ENCODE assay signal across 22 cellular contexts in genomic region chr11:32427935-32428664, GRCh38. TPM values are rescaled to one million over a fixed set of nuclear protein-coding genes. Genes with fewer than 3 reads are reported as not detected.
A peak's percentile ranks its signal among the peaks of the same experiment; 100 is the strongest.
DNase-seq lines count a peak whose midpoint lies in the region; ATAC-seq and TF ChIP-seq lines count a peak whose summit lies in the region.
"Had no signal": no experiment of that assay in that cellular context is flagged by ENCODE, and none has a peak within 500 bp of the region (broad histone marks: within the 10 kb centered on the region; RNA-seq: fewer than 3 reads in every experiment).

No MANE protein-coding gene starts in this region.

- intact Hi-C loops in heart left ventricle (cut with DNase I) (loop anchor here in 1 of 10 donors (5.0 kb wide), 1 partner anchor 41 kb away; no protein-coding TSS in a partner anchor), left ventricle myocardium inferior (cut with micrococcal nuclease) (no loop called here), vagina (cut with DNase I) (no loop called here)

- 38 to 58% (median 56%) methylated on average over 36 to 41 of the region's 41 CpGs for WGBS in heart left ventricle, 4 donors

- TF ChIP-seq CTCF in heart left ventricle (IDR thresholded peaks at IDR 0.05) (no peak), left ventricle myocardium inferior (IDR thresholded peaks at IDR 0.05; ENCODE audit: borderline replicate concordance) (no peak), nephron (IDR thresholded peaks at IDR 0.05; ENCODE audit: unreplicated experiment in 3 of 3) (no peak), vagina (IDR thresholded peaks at IDR 0.05) (no peak)

- H3K9me3 Mint-ChIP-seq in nephron = peaks cover 2% of the 10 kb centered on the region
- H3K9me3 Mint-ChIP-seq in stimulated activated effector memory CD8-positive, alpha-beta T cell treated with anti-CD3 and anti-CD28 coated beads, Interleukin-12 subunit alpha, Interleukin-12 subunit beta, amount 100 ng/mL, for 72 hours = no peaks in the 10 kb centered on the region

- ATAC-seq in heart left ventricle = no peak
- ATAC-seq in stimulated activated effector memory CD8-positive, alpha-beta T cell treated with anti-CD3 and anti-CD28 coated beads, Interleukin-12 subunit alpha, Interleukin-12 subunit beta, amount 100 ng/mL, for 72 hours = no peak
- ATAC-seq: activated CD4-positive, CD25-positive, alpha-beta regulatory T cell treated with anti-CD3 and anti-CD28 coated beads, Interleukin-2, amount 50 U/mL, for 24 hours; left lobe of liver had no signal

- peaks cover 82% of the 10 kb centered on the region for H3K36me3 Mint-ChIP-seq in nephron (ENCODE audit: low read depth)
- no peaks in the 10 kb centered on the region for H3K36me3 Mint-ChIP-seq in stimulated activated effector memory CD8-positive, alpha-beta T cell treated with anti-CD3 and anti-CD28 coated beads, Interleukin-12 subunit alpha, Interleukin-12 subunit beta, amount 100 ng/mL, for 72 hours

- H3K4me3 Mint-ChIP-seq in nephron = peak overlapping the region; percentile 91 to 94 (median 92)
- H3K4me3 Mint-ChIP-seq in stimulated activated effector memory CD8-positive, alpha-beta T cell treated with anti-CD3 and anti-CD28 coated beads, Interleukin-12 subunit alpha, Interleukin-12 subunit beta, amount 100 ng/mL, for 72 hours = no peak overlapping the region

- peaks cover 94% of the 10 kb centered on the region for H3K27me3 Mint-ChIP-seq in nephron (ENCODE audit: low read depth)

- peaks cover 61% of the 10 kb centered on the region for H3K4me1 Mint-ChIP-seq in nephron
- H3K4me1 Mint-ChIP-seq in stimulated activated effector memory CD8-positive, alpha-beta T cell treated with anti-CD3 and anti-CD28 coated beads, Interleukin-12 subunit alpha, Interleukin-12 subunit beta, amount 100 ng/mL, for 72 hours = peaks cover 7% of the 10 kb centered on the region

- H3K36me3 ChIP-seq in heart left ventricle (peaks cover 0 to 4% (median 0%) of the 10 kb centered on the region in 9 donors), left ventricle myocardium inferior (no peaks in the 10 kb centered on the region), vagina (no peaks in the 10 kb centered on the region)
- H3K36me3 ChIP-seq: cardiac muscle cell, Peyer's patch, stomach had no signal

- H3K27ac ChIP-seq in heart left ventricle (peak overlapping the region in 8 of 12 donors; percentile 69 to 91 (median 77)), left ventricle myocardium inferior (replicated peaks) (no peak overlapping the region), vagina (peak overlapping the region; percentile 89)
- H3K27ac ChIP-seq: cardiac muscle cell, Peyer's patch, stomach had no signal

- H3K9me3 ChIP-seq in heart left ventricle = no peaks in the 10 kb centered on the region
- no peaks in the 10 kb centered on the region for H3K9me3 ChIP-seq in left ventricle myocardium inferior (replicated peaks)
- no peaks in the 10 kb centered on the region for H3K9me3 ChIP-seq in vagina
- H3K9me3 ChIP-seq: Peyer's patch had no signal

- H3K27me3 ChIP-seq in heart left ventricle (peaks cover 15 to 91% (median 63%) of the 10 kb centered on the region in 9 donors), left ventricle myocardium inferior (ENCODE audit: low read depth) (peaks cover 99% of the 10 kb centered on the region), vagina (no peaks in the 10 kb centered on the region)

- H3K4me3 ChIP-seq in heart left ventricle (no peak overlapping the region), left ventricle myocardium inferior (no peak overlapping the region), vagina (peak overlapping the region in 1 of 2 donors; percentile 83)
- H3K4me3 ChIP-seq: Peyer's patch, stomach had no signal

- H3K27ac Mint-ChIP-seq in nephron = peak overlapping the region; percentile 95 to 98 (median 97)
- H3K27ac Mint-ChIP-seq in stimulated activated effector memory CD8-positive, alpha-beta T cell treated with anti-CD3 and anti-CD28 coated beads, Interleukin-12 subunit alpha, Interleukin-12 subunit beta, amount 100 ng/mL, for 72 hours = no peak overlapping the region

- TF ChIP-seq POLR2A in heart left ventricle (IDR thresholded peaks at IDR 0.05) (no peak), vagina (IDR thresholded peaks at IDR 0.05) (no peak)

- no peak for DNase-seq in heart left ventricle
- no peak for DNase-seq in left ventricle myocardium inferior
- peak; percentile 67 for DNase-seq in ecto neural progenitor cell (ENCODE audit: low spot score)
- DNase-seq in vagina (ENCODE audit: extremely low spot score in 2 of 2) = no peak
- no peak for DNase-seq in GF-D8 (lab: John Stamatoyannopoulos, UW)
- DNase-seq in iPS-NIHi7 (ENCODE audit: extremely low spot score) = no peak
- no peak for DNase-seq in stimulated activated effector memory CD8-positive, alpha-beta T cell treated with anti-CD3 and anti-CD28 coated beads, Interleukin-12 subunit alpha, Interleukin-12 subunit beta, amount 100 ng/mL, for 72 hours (ENCODE audit: low spot score in 2 of 2)
- DNase-seq: ACHN, dermis blood vessel endothelial cell, DMS 273 treated with DMSO at 0.1 percent for 48 hours, HCEC 1CT, NCI-H187 treated with DMSO at 0.1 percent for 48 hours, NCI-H345, Peyer's patch, stomach, T1000 had no signal

- H3K4me1 ChIP-seq in heart left ventricle = peaks cover 0 to 35% (median 13%) of the 10 kb centered on the region in 12 donors
- H3K4me1 ChIP-seq in left ventricle myocardium inferior = peaks cover 41% of the 10 kb centered on the region
- peaks cover 28% of the 10 kb centered on the region for H3K4me1 ChIP-seq in vagina
- H3K4me1 ChIP-seq: Peyer's patch had no signal

RNA-seq across cellular contexts. Expression of gene WT1, which starts 7.2 kb away (rescaled TPM):
- 10 to 100 TPM in 1 of 9 donors, 1 to 10 TPM in 8; 1.3 to 16.6 (median 2.9) TPM for total RNA-seq in heart left ventricle
- polyA plus RNA-seq in heart left ventricle = 1 to 10 TPM; 1.0 to 1.2 TPM
- total RNA-seq in left ventricle myocardium inferior = 2.0 TPM
- total RNA-seq in vagina = 32.7 TPM
- total RNA-seq: dermis blood vessel endothelial cell, frontal cortex, left lobe of liver, Peyer's patch had no signal
- polyA plus RNA-seq: CD14-positive monocyte had no signal
